ENCODE assay signal across 20 cellular contexts in genomic region chr3:58502832-58503231, GRCh38.
"Had no signal": no experiment of that assay in that cellular context is flagged by ENCODE, and none has a peak within 500 bp of the region (broad histone marks: within the 10 kb centered on the region; RNA-seq: fewer than 3 reads in every experiment).

No MANE protein-coding gene starts in this region.

- ATAC-seq: activated CD8-positive, alpha-beta T cell treated with anti-CD3 and anti-CD28 coated beads, Interleukin-2, amount 10 ng/mL, durations not matched to agents 7 days and 5 days; body of pancreas; foreskin keratinocyte; natural killer cell treated with Interleukin-12 subunit alpha and Interleukin-12 subunit beta and Interleukin-15 and Interleukin-18, amount 100 ng/mL, for 72 hours had no signal

- H3K27ac ChIP-seq: body of pancreas, foreskin keratinocyte, thyroid gland had no signal

- H3K9me3 Mint-ChIP-seq: activated CD4-positive, alpha-beta T cell treated with anti-CD3 and anti-CD28 coated beads, Interleukin-2, amount 10 ng/mL, durations not matched to agents 24 days and 14 days; activated T-cell treated with anti-CD3 and anti-CD28 coated beads, Interleukin-2, amount 50 U/mL, for 24 hours; activated T-helper 2 cell treated with anti-CD3 and anti-CD28 coated beads, Interferon-gamma antibody, Interleukin-2, Interleukin-4, amounts not matched to agents 10 μg/mL and 5 μg/mL and 100 μg/mL, durations not matched to agents 14 hours and 24 hours and 36 hours; mesothelial cell of epicardium; natural killer cell treated with Interleukin-12 subunit alpha and Interleukin-12 subunit beta and Interleukin-15 and Interleukin-18, amount 100 ng/mL, for 72 hours had no signal

- H3K27me3 Mint-ChIP-seq: activated CD4-positive, alpha-beta T cell treated with anti-CD3 and anti-CD28 coated beads, Interleukin-2, amount 10 ng/mL, durations not matched to agents 24 days and 14 days; activated T-cell treated with anti-CD3 and anti-CD28 coated beads, Interleukin-2, amount 50 U/mL, for 24 hours; natural killer cell treated with Interleukin-12 subunit alpha and Interleukin-12 subunit beta and Interleukin-15 and Interleukin-18, amount 100 ng/mL, for 72 hours had no signal

- H3K4me1 ChIP-seq: body of pancreas had no signal

- H3K27me3 ChIP-seq: body of pancreas, dorsolateral prefrontal cortex, foreskin keratinocyte, thyroid gland had no signal

- H3K27ac Mint-ChIP-seq: activated CD4-positive, alpha-beta T cell treated with anti-CD3 and anti-CD28 coated beads, Interleukin-2, amount 10 ng/mL, durations not matched to agents 24 days and 14 days; activated CD8-positive, alpha-beta T cell treated with anti-CD3 and anti-CD28 coated beads, Interleukin-2, amount 10 ng/mL, durations not matched to agents 7 days and 5 days; activated T-cell treated with anti-CD3 and anti-CD28 coated beads, Interleukin-2, amount 50 U/mL, for 24 hours; activated T-helper 2 cell treated with anti-CD3 and anti-CD28 coated beads, Interferon-gamma antibody, Interleukin-2, Interleukin-4, amounts not matched to agents 10 μg/mL and 5 μg/mL and 100 μg/mL, durations not matched to agents 14 hours and 24 hours and 36 hours; mesothelial cell of epicardium; natural killer cell treated with Interleukin-12 subunit alpha and Interleukin-12 subunit beta and Interleukin-15 and Interleukin-18, amount 100 ng/mL, for 72 hours had no signal

- H3K4me3 ChIP-seq: body of pancreas, dorsolateral prefrontal cortex, lung, thyroid gland had no signal

- FAIRE-seq: colon, keratinocyte had no signal

- H3K4me3 Mint-ChIP-seq: activated CD4-positive, alpha-beta T cell treated with anti-CD3 and anti-CD28 coated beads, Interleukin-2, amount 10 ng/mL, durations not matched to agents 24 days and 14 days; activated CD8-positive, alpha-beta T cell treated with anti-CD3 and anti-CD28 coated beads, Interleukin-2, amount 10 ng/mL, durations not matched to agents 7 days and 5 days; activated T-cell treated with anti-CD3 and anti-CD28 coated beads, Interleukin-2, amount 50 U/mL, for 24 hours; mesothelial cell of epicardium; natural killer cell treated with Interleukin-12 subunit alpha and Interleukin-12 subunit beta and Interleukin-15 and Interleukin-18, amount 100 ng/mL, for 72 hours had no signal

- DNase-seq: activated CD4-positive, alpha-beta T cell treated with anti-CD3 and anti-CD28 coated beads, Interleukin-2, amount 10 ng/mL, durations not matched to agents 24 days and 14 days; activated CD8-positive, alpha-beta T cell treated with anti-CD3 and anti-CD28 coated beads, Interleukin-2, amount 10 ng/mL, durations not matched to agents 7 days and 5 days; activated naive CD4-positive, alpha-beta T cell treated with Interleukin-2 at 50 U/mL for 16 hours; activated T-cell treated with anti-CD3 and anti-CD28 coated beads, Interleukin-2, amount 50 U/mL, for 24 hours; body of pancreas; dorsolateral prefrontal cortex; foreskin keratinocyte; glutamatergic neuron; hypothalamus; stimulated activated CD4-positive, alpha-beta T cell treated with anti-CD3 and anti-CD28 coated beads, Interleukin-12 subunit alpha, Interleukin-12 subunit beta, amount 100 ng/mL, for 4 hours; stimulated activated CD4-positive, alpha-beta T cell treated with anti-CD3 and anti-CD28 coated beads, Interleukin-1b, Interleukin-23, amount 100 ng/mL, for 48 hours; stimulated activated naive CD4-positive, alpha-beta T cell treated with Interleukin-2 at 50 U/mL for 16 hours; T1000; thyroid gland had no signal

- H3K9me3 ChIP-seq: body of pancreas, thyroid gland had no signal
